Comparison of ENCODE assay signal across 1 cellular context in the genomic region with DNA sequence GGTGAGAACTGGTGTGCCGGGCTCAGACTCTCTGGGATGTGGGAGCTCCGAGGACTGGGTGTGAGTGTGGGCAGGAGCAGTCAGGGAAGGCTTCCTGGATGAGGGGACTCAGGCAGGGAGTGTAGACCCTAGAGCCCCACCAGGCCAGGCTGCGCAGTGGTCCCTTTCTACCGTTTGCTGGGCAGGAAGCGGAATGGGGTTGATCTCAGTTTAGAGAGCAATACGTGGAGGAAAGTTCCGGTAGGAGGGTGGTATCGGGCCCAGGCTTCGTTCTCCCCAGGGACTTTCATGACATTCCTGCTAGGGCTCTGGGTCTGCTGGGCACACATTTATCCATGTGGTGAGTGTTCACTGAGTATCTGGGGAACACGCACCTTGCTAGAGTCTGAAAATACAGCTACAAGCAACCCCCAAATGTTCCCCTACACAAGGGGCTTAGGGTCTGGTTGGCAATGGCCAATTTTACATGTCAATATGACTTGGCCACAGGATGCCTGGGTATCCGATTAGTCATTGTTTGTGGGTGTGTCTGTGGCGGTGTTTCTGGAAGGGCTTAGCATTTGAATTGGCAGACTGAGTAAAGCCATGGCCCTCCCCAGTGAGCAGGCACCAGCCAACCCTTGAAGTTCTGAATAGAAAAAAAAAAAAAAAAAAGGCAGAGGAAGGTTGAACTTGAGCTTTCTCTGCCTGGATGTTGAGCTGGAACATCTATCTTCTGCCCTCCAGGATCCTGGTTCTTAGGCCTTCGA.
TF ChIP-seq lines count a peak whose summit lies in the region.

No MANE protein-coding gene starts in this region.

TF ChIP-seq in endothelial cell of umbilical vein, 7 proteins besides CTCF, POLR2A, EP300 and RAD21 (continued from another document):
- no peak for TF ChIP-seq MAX (IDR thresholded peaks at IDR 0.05; ENCODE audit: insufficient read depth, insufficient read length)
- no peak for TF ChIP-seq GATA2 (IDR thresholded peaks at IDR 0.05; ENCODE audit: insufficient read depth, insufficient read length, low read depth, low read length)
- TF ChIP-seq JUN (IDR thresholded peaks at IDR 0.05; ENCODE audit: borderline replicate concordance, insufficient read depth, insufficient read length, low read depth), result no peak
